ENCODE assay signal across 8 cellular contexts in genomic region chr3:125212096-125212508, GRCh38. TPM values are rescaled to one million over a fixed set of nuclear protein-coding genes. Genes with fewer than 3 reads are reported as not detected.
A peak's percentile ranks its signal among the peaks of the same experiment; 100 is the strongest.
DNase-seq lines count a peak whose midpoint lies in the region; ATAC-seq lines count a peak whose summit lies in the region.

No MANE protein-coding gene starts in this region.

- ATAC-seq in Right ventricle myocardium inferior = peak; percentile 48

- H3K36me3 ChIP-seq in mesodermal cell (ENCODE audit: control insufficient read depth, insufficient read depth, low read length) = no peaks in the 10 kb centered on the region
- H3K36me3 ChIP-seq in urinary bladder (ENCODE audit: insufficient read depth) = no peaks in the 10 kb centered on the region

- intact Hi-C loops in Right ventricle myocardium inferior (cut with DNase I) = no loop called here
- intact Hi-C loops in cardiac septum (cut with DNase I) = no loop called here

- H3K4me3 ChIP-seq in mesodermal cell (ENCODE audit: extremely low read depth, insufficient read depth, low read length, poor library complexity, severe bottlenecking) = peak overlapping the region; percentile 53
- peak overlapping the region; percentile 33 for H3K4me3 ChIP-seq in urinary bladder (ENCODE audit: low read depth, low read length)

- in situ Hi-C loops in G401 (cut with HindIII; ENCODE audit: low sequenced_read_pairs) = no loop called here

- whole genome bisulfite sequencing in mesodermal cell (ENCODE audit: insufficient coverage in 2 of 2), 2 experiments = 2 to 8% methylated on average over 11 to 24 of the region's 28 CpGs
- 3% methylated on average over 28 of the region's 28 CpGs for WGBS in urinary bladder

- H3K9me3 ChIP-seq in mesodermal cell (ENCODE audit: control insufficient read depth, low read length) = no peaks in the 10 kb centered on the region

- H3K4me1 ChIP-seq in mesodermal cell (ENCODE audit: control insufficient read depth, insufficient read depth, low read length, poor library complexity, severe bottlenecking) (peaks cover 5% of the 10 kb centered on the region), urinary bladder (ENCODE audit: insufficient read depth) (peaks cover 4% of the 10 kb centered on the region)

- no peak overlapping the region for H3K27ac ChIP-seq in mesodermal cell (ENCODE audit: low read depth, low read length, severe bottlenecking)
- H3K27ac ChIP-seq in urinary bladder (ENCODE audit: low read depth) = no peak overlapping the region

- no peak for DNase-seq in Right ventricle myocardium inferior (ENCODE audit: missing footprints)
- no peak for DNase-seq in cardiac septum (ENCODE audit: low spot score)
- peak; percentile 73 for DNase-seq in ecto neural progenitor cell (ENCODE audit: low spot score)
- DNase-seq in G401 (ENCODE audit: low spot score) = no peak
- DNase-seq in dedifferentiated amniotic fluid mesenchymal stem cell (ENCODE audit: extremely low spot score) = no peak
- DNase-seq in foreskin melanocyte = no peak

RNA-seq across cellular contexts. Expression of gene SLC12A8, which starts 0.4 kb away (rescaled TPM):
- total RNA-seq in Right ventricle myocardium inferior = 0.19 TPM
- total RNA-seq in cardiac septum = 0.51 TPM
- 10.2 TPM for polyA plus RNA-seq in mesodermal cell (2013, experiment 1 of 2)
- polyA plus RNA-seq in mesodermal cell (2013, experiment 2 of 2) = 7.3 TPM
- 2.9 TPM for total RNA-seq in urinary bladder
- 1.4 TPM for polyA plus RNA-seq in urinary bladder
- total RNA-seq in G401 (2014; rRNA removed; shearing (Covaris generic)) = not detected in 2 replicates
